In the genomic region with DNA sequence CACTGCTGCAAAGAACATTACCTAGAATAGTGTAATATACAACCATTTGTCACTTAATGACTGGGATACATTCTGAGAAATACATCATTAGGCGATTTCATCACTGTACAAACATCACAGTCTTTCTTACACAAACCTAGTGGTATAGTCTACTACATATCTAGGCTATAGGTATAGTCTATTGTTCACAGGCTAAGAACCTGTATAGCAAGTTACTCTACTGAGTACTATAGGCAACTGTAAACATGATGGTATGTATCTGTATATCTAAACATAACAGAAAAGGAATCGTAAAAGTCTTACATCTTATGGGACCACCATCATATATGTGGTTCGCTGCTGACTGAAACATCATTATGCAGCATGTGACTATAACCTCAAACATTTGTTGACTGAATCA, we compare ENCODE assay signal across 26 cellular contexts. TPM values are rescaled to one million over a fixed set of nuclear protein-coding genes. Genes with fewer than 3 reads are reported as not detected.
DNase-seq lines count a peak whose midpoint lies in the region; ATAC-seq, FAIRE-seq and TF ChIP-seq lines count a peak whose summit lies in the region.
"Had no signal": no experiment of that assay in that cellular context is flagged by ENCODE, and none has a peak within 500 bp of the region (broad histone marks: within the 10 kb centered on the region; RNA-seq: fewer than 3 reads in every experiment).

No MANE protein-coding gene starts in this region.

- DNase-seq in CD4-positive, CD25-positive, alpha-beta regulatory T cell = no peak
- DNase-seq in GM12892 (ENCODE audit: insufficient read length) = no peak
- no peak for DNase-seq in RWPE2 (ENCODE audit: low spot score)
- no peak for DNase-seq in foreskin keratinocyte
- no peak for DNase-seq in mesenteric fat pad (ENCODE audit: low spot score)
- DNase-seq in SW480 (ENCODE audit: low spot score) = no peak
- DNase-seq: ACHN; activated CD4-positive, alpha-beta memory T cell treated with anti-CD3 and anti-CD28 coated beads, Interleukin-2, amount 10 ng/mL, durations not matched to agents 7 days and 5 days; activated CD4-positive, CD25-positive, alpha-beta regulatory T cell; activated CD8-positive, alpha-beta memory T cell treated with anti-CD3 and anti-CD28 coated beads, Interleukin-2, amount 50 U/mL, for 48 hours; activated effector memory CD4-positive, alpha-beta T cell treated with anti-CD3 and anti-CD28 coated beads, Interleukin-2, amount 50 U/mL, for 16 hours; body of pancreas; GDM1; head of caudate nucleus; naive thymus-derived CD4-positive, alpha-beta T cell; NCI-H1092 treated with DMSO at 0.1 percent for 48 hours; NCI-H187 treated with DMSO at 0.1 percent for 48 hours; NCI-H526 treated with DMSO at 0.1 percent for 48 hours; stomach; T-cell; thyroid gland had no signal

- H3K36me3 Mint-ChIP-seq in CD4-positive, CD25-positive, alpha-beta regulatory T cell = peaks cover 16% of the 10 kb centered on the region

- H3K4me3 ChIP-seq in CD4-positive, CD25-positive, alpha-beta regulatory T cell (ENCODE audit: low read depth, low read length) = peak overlapping the region; percentile 29
- no peak overlapping the region for H3K4me3 ChIP-seq in RWPE2 (ENCODE audit: severe bottlenecking)
- H3K4me3 ChIP-seq: body of pancreas, SJSA1, stomach, thyroid gland had no signal

- TF ChIP-seq POLR2A in GM12892 (IDR thresholded peaks at IDR 0.05; ENCODE audit: low read depth, low read length) = no peak

- peaks cover 76% of the 10 kb centered on the region for H3K4me1 ChIP-seq in CD4-positive, CD25-positive, alpha-beta regulatory T cell (ENCODE audit: control insufficient read depth, insufficient read depth, low read length, poor library complexity, severe bottlenecking)
- H3K4me1 ChIP-seq in RWPE2 (ENCODE audit: insufficient read depth, poor library complexity, severe bottlenecking) (peaks cover 50% of the 10 kb centered on the region), foreskin keratinocyte (peaks cover 23% of the 10 kb centered on the region)

- H3K4me1 Mint-ChIP-seq in CD4-positive, CD25-positive, alpha-beta regulatory T cell = peaks cover 53 to 93% (median 80%) of the 10 kb centered on the region in 4 donors

- no peaks in the 10 kb centered on the region for H3K9me3 Mint-ChIP-seq in CD4-positive, CD25-positive, alpha-beta regulatory T cell
- H3K9me3 Mint-ChIP-seq: activated CD4-positive, alpha-beta memory T cell treated with anti-CD3 and anti-CD28 coated beads, Interleukin-2, amount 10 ng/mL, durations not matched to agents 7 days and 5 days; mesothelial cell of epicardium; naive thymus-derived CD4-positive, alpha-beta T cell; T-cell had no signal

- no peaks in the 10 kb centered on the region for H3K27me3 ChIP-seq in CD4-positive, CD25-positive, alpha-beta regulatory T cell (ENCODE audit: control insufficient read depth, insufficient read depth, low read length)
- no peaks in the 10 kb centered on the region for H3K27me3 ChIP-seq in RWPE2 (ENCODE audit: insufficient read depth, poor library complexity, severe bottlenecking)
- no peaks in the 10 kb centered on the region for H3K27me3 ChIP-seq in foreskin keratinocyte
- H3K27me3 ChIP-seq: body of pancreas, SJSA1, stomach, thyroid gland had no signal

- no peak for ATAC-seq in CD4-positive, CD25-positive, alpha-beta regulatory T cell (ENCODE audit: low read depth in 2 of 2)
- ATAC-seq in RWPE2 (ENCODE audit: low read depth) (peak; percentile 79), foreskin keratinocyte (peak; percentile 69), HG03469 (IDR thresholded peaks at IDR 0.05; ENCODE audit: unreplicated experiment) (no peak)
- ATAC-seq: body of pancreas; naive thymus-derived CD4-positive, alpha-beta T cell; T-cell had no signal

- FAIRE-seq in GM12892 (lab: Jason Lieb, UNC) = peak; percentile 27
- FAIRE-seq: keratinocyte, RCC 7860 had no signal

- H3K4me3 Mint-ChIP-seq in CD4-positive, CD25-positive, alpha-beta regulatory T cell = peak overlapping the region in 3 of 4 donors; percentile 8 to 29 (median 9)
- H3K4me3 Mint-ChIP-seq: activated CD4-positive, alpha-beta memory T cell treated with anti-CD3 and anti-CD28 coated beads, Interleukin-2, amount 10 ng/mL, durations not matched to agents 7 days and 5 days; mesothelial cell of epicardium had no signal

- TF ChIP-seq CTCF in RWPE2 (IDR thresholded peaks at IDR 0.05; ENCODE audit: poor library complexity, severe bottlenecking) (no peak), foreskin keratinocyte (conservative IDR thresholded peaks at IDR 0.05) (no peak)

- H3K9me3 ChIP-seq in CD4-positive, CD25-positive, alpha-beta regulatory T cell (ENCODE audit: control insufficient read depth in 2 of 2, low read length in 2 of 2) = no peaks in the 10 kb centered on the region
- no peaks in the 10 kb centered on the region for H3K9me3 ChIP-seq in RWPE2 (ENCODE audit: severe bottlenecking)
- H3K9me3 ChIP-seq: body of pancreas, SJSA1, stomach, thyroid gland had no signal

- H3K27ac ChIP-seq in CD4-positive, CD25-positive, alpha-beta regulatory T cell (ENCODE audit: insufficient read depth, low read length, poor library complexity, severe bottlenecking) = no peak overlapping the region
- peak overlapping the region; percentile 19 for H3K27ac ChIP-seq in RWPE2 (ENCODE audit: poor library complexity, severe bottlenecking)
- no peak overlapping the region for H3K27ac ChIP-seq in foreskin keratinocyte
- H3K27ac ChIP-seq: body of pancreas, SJSA1, stomach, thyroid gland had no signal

- H3K27me3 Mint-ChIP-seq in CD4-positive, CD25-positive, alpha-beta regulatory T cell = no peaks in the 10 kb centered on the region
- H3K27me3 Mint-ChIP-seq: activated CD4-positive, alpha-beta memory T cell treated with anti-CD3 and anti-CD28 coated beads, Interleukin-2, amount 10 ng/mL, durations not matched to agents 7 days and 5 days; naive thymus-derived CD4-positive, alpha-beta T cell; T-cell had no signal

- H3K27ac Mint-ChIP-seq in CD4-positive, CD25-positive, alpha-beta regulatory T cell = peak overlapping the region; percentile 62 to 75 (median 69)
- H3K27ac Mint-ChIP-seq: activated CD4-positive, alpha-beta memory T cell treated with anti-CD3 and anti-CD28 coated beads, Interleukin-2, amount 10 ng/mL, durations not matched to agents 7 days and 5 days; mesothelial cell of epicardium had no signal

- H3K36me3 ChIP-seq in CD4-positive, CD25-positive, alpha-beta regulatory T cell (ENCODE audit: control insufficient read depth, insufficient read depth, low read length) = peaks cover 3% of the 10 kb centered on the region
- peaks cover 10% of the 10 kb centered on the region for H3K36me3 ChIP-seq in RWPE2 (ENCODE audit: low read depth)
- H3K36me3 ChIP-seq: stomach, thyroid gland had no signal

RNA-seq across cellular contexts. Expression of a gene that starts 21.4 kb away (rescaled TPM):
- total RNA-seq in CD4-positive, CD25-positive, alpha-beta regulatory T cell = 153 TPM
- polyA plus RNA-seq in CD4-positive, CD25-positive, alpha-beta regulatory T cell = 10 to 100 TPM; 65.9 to 85.9 (median 76.4) TPM
- polyA plus RNA-seq in GM12892 (2012; ENCODE audit: missing spikeins) = 36.5 TPM
- total RNA-seq in foreskin keratinocyte = 63.9 and 64.1 TPM in 2 replicates
- polyA plus RNA-seq in foreskin keratinocyte = 10.2 and 13.0 TPM in 2 replicates
- total RNA-seq in mesenteric fat pad = 72.3 TPM

Comparison
In these comparisons a context has a peak if more than half of its experiments do, and no peak if none do; other contexts are left out.
1. ATAC-seq: peak in RWPE2 (single experiment) and foreskin keratinocyte (single experiment); none in CD4-positive, CD25-positive, alpha-beta regulatory T cell (0 of 2) and HG03469 (single experiment).